ENCODE assay signal across 8 cellular contexts in the genomic region with DNA sequence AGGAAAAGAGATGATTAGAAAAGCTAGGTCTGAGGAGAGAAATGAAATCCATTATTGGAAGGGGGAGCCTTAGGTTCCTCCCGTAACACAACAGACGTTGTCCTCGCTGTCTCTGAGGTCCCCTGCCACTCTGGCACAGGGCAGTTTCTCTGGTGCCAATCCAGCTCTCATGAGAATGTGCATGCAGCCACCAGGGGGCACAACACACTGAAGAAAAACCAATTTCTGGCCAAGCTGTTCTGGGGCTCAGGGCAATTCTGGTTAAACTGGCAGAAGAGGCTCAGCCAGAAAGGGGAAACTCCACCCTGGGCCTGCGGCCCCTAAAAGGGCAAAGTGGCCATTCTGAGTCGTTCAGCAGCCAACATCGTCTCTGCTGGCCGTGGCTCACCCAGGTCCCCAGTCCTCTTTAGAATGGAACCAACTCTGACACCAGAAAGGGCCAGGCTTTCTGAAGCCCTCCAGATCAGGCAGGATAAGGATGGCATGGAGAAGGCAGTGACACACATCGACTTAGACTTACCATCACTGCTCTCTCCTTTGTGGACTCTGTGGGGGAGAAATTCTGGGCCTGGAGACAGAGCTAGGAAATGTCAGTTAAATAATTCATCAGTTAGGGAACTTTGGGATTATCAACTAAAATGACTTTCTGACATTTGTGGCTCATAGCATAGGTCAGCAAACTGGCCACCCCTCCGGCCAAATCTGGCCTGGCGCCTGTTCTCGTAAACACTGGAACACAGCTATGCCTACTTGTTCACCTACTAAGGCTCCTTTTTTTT. TPM values are rescaled to one million over a fixed set of nuclear protein-coding genes. Genes with fewer than 3 reads are reported as not detected.
DNase-seq lines count a peak whose midpoint lies in the region; ATAC-seq and TF ChIP-seq lines count a peak whose summit lies in the region.

No MANE protein-coding gene starts in this region.

- intact Hi-C loops in left lung (cut with DNase I): no loop called here

- H3K4me1 ChIP-seq in left lung: peaks cover 20 to 44% of the 10 kb centered on the region in 2 donors

- no peaks in the 10 kb centered on the region for H3K9me3 ChIP-seq in left lung

- H3K27me3 ChIP-seq in left lung: no peaks in the 10 kb centered on the region

- ATAC-seq in GM19023 (IDR thresholded peaks at IDR 0.05; ENCODE audit: unreplicated experiment): peak; percentile 80
- ATAC-seq in HG03196 (IDR thresholded peaks at IDR 0.05; ENCODE audit: unreplicated experiment): peak; percentile 86
- ATAC-seq in left lung: peak; percentile 86

- TF ChIP-seq CTCF in choroid plexus epithelial cell (conservative IDR thresholded peaks at IDR 0.05; ENCODE audit: low read depth, low read length) (peak; percentile 86), left lung (IDR thresholded peaks at IDR 0.05) (peak; percentile 80 to 85)

- no peak overlapping the region for H3K4me3 ChIP-seq in choroid plexus epithelial cell (ENCODE audit: low read depth, low read length)
- H3K4me3 ChIP-seq in left lung: no peak overlapping the region

- H3K36me3 ChIP-seq in left lung: peaks cover 0 to 38% of the 10 kb centered on the region in 2 donors

- DNase-seq in AML-193 (lab: John Stamatoyannopoulos, UW) (peak; percentile 73 to 81), NCI-H446 treated with DMSO at 0.1 percent for 48 hours (lab: John Stamatoyannopoulos, UW) (peak; percentile 70), choroid plexus epithelial cell (ENCODE audit: low read depth) (peak; percentile 83), left lung (peak; percentile 77 to 81)
- DNase-seq in activated CD4-positive, alpha-beta T cell treated with anti-CD3 and anti-CD28 coated beads for 48 hours: peak; percentile 86
- DNase-seq in stimulated activated CD4-positive, alpha-beta T cell treated with anti-CD3 and anti-CD28 coated beads, Interleukin-4, amount 100 ng/mL, for 1 hour: peak; percentile 73

- peak overlapping the region in 1 of 2 donors; percentile 45 for H3K27ac ChIP-seq in left lung

RNA-seq across cellular contexts. Expression of a gene that starts 58.5 kb away (rescaled TPM):
- total RNA-seq in left lung: 10 to 100 TPM; 93.5 to 93.8 TPM
